Comparison of ENCODE assay signal across 21 cellular contexts in the genomic region with DNA sequence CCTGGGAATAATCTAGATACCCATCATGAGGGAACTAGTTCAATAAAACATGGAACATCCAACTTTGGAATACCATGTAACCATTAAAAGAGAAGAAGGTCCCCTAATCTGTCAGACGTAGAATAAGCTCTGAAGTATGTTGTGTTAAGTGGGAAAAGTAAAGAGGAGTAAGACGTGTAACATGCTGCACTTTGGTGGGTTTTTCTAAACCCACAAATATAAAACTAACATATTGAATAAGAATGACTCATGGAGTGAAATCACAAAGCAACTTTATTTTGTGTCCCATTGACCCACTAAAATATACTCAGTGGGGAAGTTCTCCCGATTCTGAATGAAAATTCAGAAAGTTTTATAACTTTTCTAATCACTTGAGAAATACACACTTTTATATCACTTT.
DNase-seq lines count a peak whose midpoint lies in the region; ATAC-seq and TF ChIP-seq lines count a peak whose summit lies in the region.
"Had no signal": no experiment of that assay in that cellular context is flagged by ENCODE, and none has a peak within 500 bp of the region (broad histone marks: within the 10 kb centered on the region; RNA-seq: fewer than 3 reads in every experiment).

No MANE protein-coding gene starts in this region.

- DNase-seq in fibroblast of mammary gland (ENCODE audit: low read depth): peak; percentile 19
- no peak for DNase-seq in NCI-H524 treated with DMSO at 0.1 percent for 48 hours (lab: John Stamatoyannopoulos, UW)
- no peak for DNase-seq in HuH-7 (ENCODE audit: low spot score)
- DNase-seq in NCI-H774 (lab: John Stamatoyannopoulos, UW): no peak
- DNase-seq: activated CD4-positive, CD25-positive, alpha-beta regulatory T cell; CD4-positive, CD25-positive, alpha-beta regulatory T cell; DMS 273 treated with DMSO at 0.1 percent for 48 hours; heart right ventricle; immature natural killer cell; left ventricle myocardium inferior; midbrain; NCI-H1105 treated with DMSO at 0.1 percent for 48 hours; NCI-H2107; NCI-H510A treated with DMSO at 0.1 percent for 48 hours; posterior cingulate gyrus; sigmoid colon; T1000 had no signal

- no peak for TF ChIP-seq CTCF in fibroblast of mammary gland (conservative IDR thresholded peaks at IDR 0.05; ENCODE audit: control insufficient read depth, insufficient read depth, low read depth, low read length)

- ATAC-seq in GM18868 (IDR thresholded peaks at IDR 0.05; ENCODE audit: unreplicated experiment): peak; percentile 18
- ATAC-seq in GM21423 (IDR thresholded peaks at IDR 0.05; ENCODE audit: unreplicated experiment): peak; percentile 11
- peak; percentile 17 for ATAC-seq in HG03175 (IDR thresholded peaks at IDR 0.05; ENCODE audit: unreplicated experiment)
- ATAC-seq in HG03280 (IDR thresholded peaks at IDR 0.05; ENCODE audit: unreplicated experiment): no peak
- ATAC-seq: heart right ventricle had no signal

- H3K4me3 ChIP-seq in fibroblast of mammary gland (ENCODE audit: control insufficient read depth, low read depth, low read length): no peak overlapping the region
- H3K4me3 ChIP-seq: heart right ventricle, left ventricle myocardium inferior, sigmoid colon had no signal
